ENCODE assay signal across 26 cellular contexts in genomic region chr3:125189378-125190165, GRCh38. TPM values are rescaled to one million over a fixed set of nuclear protein-coding genes. Genes with fewer than 3 reads are reported as not detected.
"Had no signal": no experiment of that assay in that cellular context is flagged by ENCODE, and none has a peak within 500 bp of the region (broad histone marks: within the 10 kb centered on the region; RNA-seq: fewer than 3 reads in every experiment).

No MANE protein-coding gene starts in this region.

- H3K27ac ChIP-seq: dorsolateral prefrontal cortex, heart left ventricle, hepatocyte, neural progenitor cell, pancreas, right lobe of liver, thoracic aorta, tibial nerve, upper lobe of left lung, uterus had no signal

- DNase-seq: central memory CD4-positive, alpha-beta T cell; dorsolateral prefrontal cortex; effector CD4-positive, alpha-beta T cell; heart left ventricle; kidney; naive thymus-derived CD4-positive, alpha-beta T cell; nucleus accumbens; pancreas; right lobe of liver; stimulated activated naive B cell treated with anti-CD40 and anti-IgM and Interleukin-4, amounts not matched to agents 10 μg/mL and 1 μg/mL and 100 μg/mL, for 72 hours; upper lobe of left lung; uterus had no signal

- H3K27me3 Mint-ChIP-seq: progenitor cell of endocrine pancreas; stimulated activated naive CD8-positive, alpha-beta T cell treated with anti-CD3 and anti-CD28 coated beads, Interleukin-15, Interleukin-2, amounts not matched to agents 100 ng/mL and 50 ng/mL, for 24 hours had no signal

- H2AFZ ChIP-seq: hepatocyte, neural progenitor cell had no signal

- H3K4me3 ChIP-seq: dorsolateral prefrontal cortex, heart left ventricle, hepatocyte, lung, neural progenitor cell, pancreas, right lobe of liver, thoracic aorta, tibial nerve, upper lobe of left lung, uterus had no signal

- H3K4me2 ChIP-seq: hepatocyte, neural progenitor cell had no signal

- H3K36me3 Mint-ChIP-seq: memory B cell; naive thymus-derived CD4-positive, alpha-beta T cell; neural progenitor cell had no signal

- H3K9me3 ChIP-seq: heart left ventricle, pancreas, right lobe of liver, thoracic aorta, tibial nerve, upper lobe of left lung, uterus had no signal

- H3K36me3 ChIP-seq: heart left ventricle, neural progenitor cell, right lobe of liver, thoracic aorta, tibial nerve, upper lobe of left lung, uterus had no signal

- ATAC-seq: heart left ventricle; left lobe of liver; naive thymus-derived CD4-positive, alpha-beta T cell; pancreas; right lobe of liver; stimulated activated naive B cell treated with anti-CD40 and anti-IgM and Interleukin-4, amounts not matched to agents 10 μg/mL and 1 μg/mL and 100 μg/mL, for 72 hours had no signal

- H3K4me3 Mint-ChIP-seq: memory B cell; naive thymus-derived CD4-positive, alpha-beta T cell; nephron; neural progenitor cell; stimulated activated naive B cell treated with anti-CD40 and anti-IgM and Interleukin-4, amounts not matched to agents 10 μg/mL and 1 μg/mL and 100 μg/mL, for 72 hours; stimulated activated naive CD8-positive, alpha-beta T cell treated with anti-CD3 and anti-CD28 coated beads, Interleukin-15, Interleukin-2, amounts not matched to agents 100 ng/mL and 50 ng/mL, for 24 hours had no signal

- H3K27me3 ChIP-seq: dorsolateral prefrontal cortex, heart left ventricle, hepatocyte, neural progenitor cell, pancreas, right lobe of liver, tibial nerve, upper lobe of left lung, uterus had no signal

- H3K9ac ChIP-seq: neural progenitor cell had no signal

- H3K79me2 ChIP-seq: hepatocyte had no signal

- FAIRE-seq: colon, endothelial cell of umbilical vein, frontal cortex, kidney, pancreas had no signal

- H3K27ac Mint-ChIP-seq: memory B cell; naive thymus-derived CD4-positive, alpha-beta T cell; neural progenitor cell; progenitor cell of endocrine pancreas; stimulated activated naive B cell treated with anti-CD40 and anti-IgM and Interleukin-4, amounts not matched to agents 10 μg/mL and 1 μg/mL and 100 μg/mL, for 72 hours; stimulated activated naive CD8-positive, alpha-beta T cell treated with anti-CD3 and anti-CD28 coated beads, Interleukin-15, Interleukin-2, amounts not matched to agents 100 ng/mL and 50 ng/mL, for 24 hours had no signal

- H3K4me1 ChIP-seq: pancreas, right lobe of liver, upper lobe of left lung, uterus had no signal

- H3K9me3 Mint-ChIP-seq: memory B cell; naive thymus-derived CD4-positive, alpha-beta T cell; nephron; neural progenitor cell; stimulated activated naive B cell treated with anti-CD40 and anti-IgM and Interleukin-4, amounts not matched to agents 10 μg/mL and 1 μg/mL and 100 μg/mL, for 72 hours; stimulated activated naive CD8-positive, alpha-beta T cell treated with anti-CD3 and anti-CD28 coated beads, Interleukin-15, Interleukin-2, amounts not matched to agents 100 ng/mL and 50 ng/mL, for 24 hours had no signal

RNA-seq across cellular contexts. Expression of gene SLC12A8, which starts 23.0 kb away (rescaled TPM):
- total RNA-seq: mononuclear cell had no signal
